8 cellular contexts compared by ENCODE assay signal in genomic region chr10:71964669-71965515, GRCh38. TPM values are rescaled to one million over a fixed set of nuclear protein-coding genes. Genes with fewer than 3 reads are reported as not detected.
DNase-seq lines count a peak whose midpoint lies in the region; ATAC-seq and TF ChIP-seq lines count a peak whose summit lies in the region.

No MANE protein-coding gene starts in this region.

- H3K27ac ChIP-seq in mesenchymal stem cell (ENCODE audit: low read length, poor library complexity, severe bottlenecking), result peak overlapping the region; percentile 39

- peaks cover 41% of the 10 kb centered on the region for H3K4me1 ChIP-seq in mesenchymal stem cell (ENCODE audit: control insufficient read depth, insufficient read depth, low read depth, low read length)

- peaks cover 27% of the 10 kb centered on the region for H3K79me1 ChIP-seq in mesenchymal stem cell (replicated peaks; ENCODE audit: low read length, poor library complexity, severe bottlenecking)

- intact Hi-C loops in activated CD4-positive, alpha-beta T cell treated with anti-CD3 and anti-CD28 coated beads for 36 hours (cut with DNase I, micrococcal nuclease), result loop anchor here in 1 of 2 experiments (10.0 kb wide), 1 partner anchor 280 kb away; no protein-coding TSS in a partner anchor

- CTCF ChIA-PET in activated CD4-positive, alpha-beta T cell treated with anti-CD3 and anti-CD28 coated beads for 36 hours (lab: Charles Lee), result interaction anchor here (0.8 kb wide), 1 partner anchor 108 kb away, joined by 3 read pairs; no protein-coding TSS in a partner anchor

- no peaks in the 10 kb centered on the region for H3K9me3 Mint-ChIP-seq in activated CD4-positive, alpha-beta T cell treated with anti-CD3 and anti-CD28 coated beads for 36 hours (ENCODE audit: low read depth)

- peaks cover 4% of the 10 kb centered on the region in 2 experiments for H3K36me3 ChIP-seq in mesenchymal stem cell (ENCODE audit: control insufficient read depth in 1 of 2, insufficient read depth in 2 of 2, low read depth in 1 of 2, low read length in 2 of 2)

- H2BK12ac ChIP-seq in mesenchymal stem cell (ENCODE audit: low read length in 2 of 2), result peak overlapping the region; percentile 55 to 93

- DNase-seq in HFF-Myc (ENCODE audit: extremely low read depth, low read depth) (no peak), ecto neural progenitor cell (ENCODE audit: low spot score) (peak; percentile 69), mesenchymal stem cell (peak; percentile 86), NCI-H510A (lab: John Stamatoyannopoulos, UW) (no peak)
- peak; percentile 80 for DNase-seq in activated CD4-positive, alpha-beta T cell treated with anti-CD3 and anti-CD28 coated beads for 36 hours
- peak; percentile 60 for DNase-seq in stimulated activated naive CD8-positive, alpha-beta T cell treated with anti-CD3 and anti-CD28 coated beads, Interleukin-15, Interleukin-2, amounts not matched to agents 100 U/mL and 50 U/mL, for 24 hours

- no peak for TF ChIP-seq CTCF in HFF-Myc (IDR thresholded peaks at IDR 0.05; ENCODE audit: low read depth, low read length, missing control alignments)

- H3K23ac ChIP-seq in mesenchymal stem cell (ENCODE audit: low read length in 2 of 2), result peak overlapping the region in 1 of 2 experiments; percentile 100

- ATAC-seq in activated CD4-positive, alpha-beta T cell treated with anti-CD3 and anti-CD28 coated beads for 36 hours, result peak; percentile 92
- peak; percentile 84 for ATAC-seq in stimulated activated naive CD8-positive, alpha-beta T cell treated with anti-CD3 and anti-CD28 coated beads, Interleukin-15, Interleukin-2, amounts not matched to agents 100 U/mL and 50 U/mL, for 24 hours
- ATAC-seq in HG02884 (IDR thresholded peaks at IDR 0.05; ENCODE audit: unreplicated experiment), result no peak
- ATAC-seq in HG03378 (IDR thresholded peaks at IDR 0.05; ENCODE audit: unreplicated experiment), result no peak

- H3K4me1 Mint-ChIP-seq in activated CD4-positive, alpha-beta T cell treated with anti-CD3 and anti-CD28 coated beads for 36 hours, result peaks cover 18% of the 10 kb centered on the region

- H4K91ac ChIP-seq in mesenchymal stem cell (ENCODE audit: low read length), result peak overlapping the region; percentile 86

- no peaks in the 10 kb centered on the region for H3K9me3 ChIP-seq in mesenchymal stem cell (ENCODE audit: control insufficient read depth, low read length)

- peak overlapping the region; percentile 73 for H3K4me3 Mint-ChIP-seq in activated CD4-positive, alpha-beta T cell treated with anti-CD3 and anti-CD28 coated beads for 36 hours

- POLR2A ChIA-PET in activated CD4-positive, alpha-beta T cell treated with anti-CD3 and anti-CD28 coated beads for 36 hours (lab: Charles Lee), result no interaction called here

- peak overlapping the region; percentile 47 to 99 for H3K18ac ChIP-seq in mesenchymal stem cell (ENCODE audit: low read depth in 1 of 2, low read length in 2 of 2)

- H3K27me3 ChIP-seq in mesenchymal stem cell (ENCODE audit: control insufficient read depth in 1 of 2, insufficient read depth in 1 of 2, low read length in 2 of 2), result peaks cover 0 to 6% of the 10 kb centered on the region in 2 experiments

- peak overlapping the region; percentile 78 for H3K27ac Mint-ChIP-seq in activated CD4-positive, alpha-beta T cell treated with anti-CD3 and anti-CD28 coated beads for 36 hours

- no peak overlapping the region for H2AK5ac ChIP-seq in mesenchymal stem cell (ENCODE audit: low read length, severe bottlenecking)

- H2BK120ac ChIP-seq in mesenchymal stem cell (ENCODE audit: low read depth, low read length), result peak overlapping the region; percentile 78

- H3K36me3 Mint-ChIP-seq in activated CD4-positive, alpha-beta T cell treated with anti-CD3 and anti-CD28 coated beads for 36 hours (ENCODE audit: low read depth), result no peaks in the 10 kb centered on the region

- H3K4me2 ChIP-seq in mesenchymal stem cell (ENCODE audit: low read length, poor library complexity, severe bottlenecking), result peak overlapping the region; percentile 80

- H3K9ac ChIP-seq in mesenchymal stem cell (ENCODE audit: low read length), result peak overlapping the region; percentile 93

- H2BK15ac ChIP-seq in mesenchymal stem cell (ENCODE audit: low read depth, poor library complexity, severe bottlenecking), result peak overlapping the region; percentile 68

- no peak overlapping the region for H2BK5ac ChIP-seq in mesenchymal stem cell (ENCODE audit: low read depth, low read length, poor library complexity, severe bottlenecking)

- H3K4me3 ChIP-seq in HFF-Myc (replicated peaks; ENCODE audit: low read depth, low read length) (peak overlapping the region; percentile 89), mesenchymal stem cell (ENCODE audit: insufficient read depth in 1 of 2, low read depth in 1 of 2, low read length in 2 of 2) (peak overlapping the region; percentile 64 to 96)

- H4K8ac ChIP-seq in mesenchymal stem cell (ENCODE audit: low read length), result peak overlapping the region; percentile 89

- peak overlapping the region in 1 of 2 experiments; percentile 99 for H3K14ac ChIP-seq in mesenchymal stem cell (ENCODE audit: low read length in 2 of 2)

- H3K27me3 Mint-ChIP-seq in activated CD4-positive, alpha-beta T cell treated with anti-CD3 and anti-CD28 coated beads for 36 hours, result peaks cover 45% of the 10 kb centered on the region

- peak overlapping the region; percentile 72 for H2AFZ ChIP-seq in mesenchymal stem cell (ENCODE audit: low read depth, low read length)

- under 1% methylated on average over 32 of the region's 59 CpGs for WGBS in mesenchymal stem cell

- H3K4ac ChIP-seq in mesenchymal stem cell (ENCODE audit: low read depth in 1 of 2, low read length in 2 of 2), result peak overlapping the region; percentile 50 to 98

RNA-seq across cellular contexts. Expression of gene CHST3, which starts 0.7 kb away (rescaled TPM):
- under 1 TPM; 0.46 to 0.47 TPM for total RNA-seq in activated CD4-positive, alpha-beta T cell treated with anti-CD3 and anti-CD28 coated beads for 36 hours
- polyA plus RNA-seq in mesenchymal stem cell (2013, experiment 1 of 2), result 14.6 TPM
- 14.4 TPM for polyA plus RNA-seq in mesenchymal stem cell (2013, experiment 2 of 2)

Comparison
In these comparisons a context has a peak if more than half of its experiments do, and no peak if none do; other contexts are left out.
1. DNase-seq: peak in activated CD4-positive, alpha-beta T cell treated with anti-CD3 and anti-CD28 coated beads for 36 hours (single experiment), ecto neural progenitor cell (single experiment), mesenchymal stem cell (single experiment) and stimulated activated naive CD8-positive, alpha-beta T cell treated with anti-CD3 and anti-CD28 coated beads, Interleukin-15, Interleukin-2, amounts not matched to agents 100 U/mL and 50 U/mL, for 24 hours (single experiment); none in HFF-Myc (single experiment) and NCI-H510A (single experiment).
2. ATAC-seq: peak in activated CD4-positive, alpha-beta T cell treated with anti-CD3 and anti-CD28 coated beads for 36 hours (single experiment) and stimulated activated naive CD8-positive, alpha-beta T cell treated with anti-CD3 and anti-CD28 coated beads, Interleukin-15, Interleukin-2, amounts not matched to agents 100 U/mL and 50 U/mL, for 24 hours (single experiment); none in HG02884 (single experiment) and HG03378 (single experiment).